14 cellular contexts compared by ENCODE assay signal in the genomic region with DNA sequence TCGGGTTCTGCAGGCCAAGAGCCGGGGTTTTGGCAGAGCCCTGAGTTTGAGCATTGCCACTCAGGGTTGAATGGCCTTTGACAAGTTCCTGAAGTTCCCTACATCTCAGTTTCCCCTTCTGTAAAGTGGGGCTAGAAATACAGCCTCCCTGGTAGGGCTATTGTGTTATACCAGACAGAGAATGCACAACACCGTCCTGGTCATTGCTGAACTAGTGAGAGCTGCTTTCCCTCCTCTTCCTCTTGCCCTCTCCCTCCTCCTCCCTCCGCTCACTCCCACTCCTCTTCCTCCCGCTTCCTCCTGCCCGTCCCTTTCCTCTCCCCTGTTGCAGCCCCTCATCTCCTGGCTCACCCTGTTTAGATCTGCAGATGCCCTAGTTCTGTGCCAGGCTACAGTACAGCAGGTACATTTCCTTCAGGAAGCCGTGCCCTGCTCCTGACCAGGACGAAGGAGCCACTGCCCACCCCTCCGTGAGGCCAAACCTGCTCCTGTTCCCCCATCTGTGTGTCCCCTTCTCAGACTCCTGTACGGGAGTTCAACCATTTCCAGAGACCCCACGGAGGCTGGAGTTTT.
"Had no signal": no experiment of that assay in that cellular context is flagged by ENCODE, and none has a peak within 500 bp of the region (broad histone marks: within the 10 kb centered on the region; RNA-seq: fewer than 3 reads in every experiment).

No MANE protein-coding gene starts in this region.

- H3K4me1 Mint-ChIP-seq: activated CD4-positive, alpha-beta T cell treated with anti-CD3 and anti-CD28 coated beads, Interleukin-2, amount 10 ng/mL, durations not matched to agents 7 days and 5 days; activated naive CD4-positive, alpha-beta T cell treated with anti-CD3 and anti-CD28 coated beads, Interleukin-2, amount 10 ng/mL, durations not matched to agents 7 days and 5 days; activated naive CD8-positive, alpha-beta T cell treated with anti-CD3 and anti-CD28 coated beads, Interleukin-2, amount 50 U/mL, for 24 hours had no signal

- DNase-seq: activated T-cell treated with anti-CD3 and anti-CD28 coated beads, Interleukin-2, amount 50 U/mL, for 24 hours; central memory CD4-positive, alpha-beta T cell; foreskin keratinocyte; left ventricle myocardium inferior; T-helper 9 cell had no signal

- H3K9me3 ChIP-seq: colonic mucosa, left ventricle myocardium inferior, pancreas had no signal

- H3K36me3 Mint-ChIP-seq: activated naive CD4-positive, alpha-beta T cell treated with anti-CD3 and anti-CD28 coated beads, Interleukin-2, amount 10 ng/mL, durations not matched to agents 7 days and 5 days had no signal

- H3K4me3 Mint-ChIP-seq: activated CD4-positive, alpha-beta T cell treated with anti-CD3 and anti-CD28 coated beads, Interleukin-2, amount 10 ng/mL, durations not matched to agents 7 days and 5 days; activated CD8-positive, alpha-beta T cell treated with anti-CD3 and anti-CD28 coated beads, Interleukin-2, amount 10 ng/mL, durations not matched to agents 7 days and 5 days; activated naive CD4-positive, alpha-beta T cell treated with anti-CD3 and anti-CD28 coated beads, Interleukin-2, amount 10 ng/mL, durations not matched to agents 7 days and 5 days; activated naive CD8-positive, alpha-beta T cell treated with anti-CD3 and anti-CD28 coated beads, Interleukin-2, amount 50 U/mL, for 24 hours; activated T-cell treated with anti-CD3 and anti-CD28 coated beads, Interleukin-2, amount 50 U/mL, for 24 hours; stimulated activated naive B cell treated with anti-CD40 and anti-IgM and Interleukin-4, amounts not matched to agents 10 μg/mL and 1 μg/mL and 100 μg/mL, for 72 hours had no signal

- H3K9me3 Mint-ChIP-seq: activated CD4-positive, alpha-beta T cell treated with anti-CD3 and anti-CD28 coated beads, Interleukin-2, amount 10 ng/mL, durations not matched to agents 7 days and 5 days; activated naive CD4-positive, alpha-beta T cell treated with anti-CD3 and anti-CD28 coated beads, Interleukin-2, amount 10 ng/mL, durations not matched to agents 7 days and 5 days; activated naive CD8-positive, alpha-beta T cell treated with anti-CD3 and anti-CD28 coated beads, Interleukin-2, amount 50 U/mL, for 24 hours; activated T-cell treated with anti-CD3 and anti-CD28 coated beads, Interleukin-2, amount 50 U/mL, for 24 hours; activated T-helper 2 cell treated with anti-CD3 and anti-CD28 coated beads, Interferon-gamma antibody, Interleukin-2, Interleukin-4, amounts not matched to agents 10 μg/mL and 5 μg/mL and 100 μg/mL, durations not matched to agents 14 hours and 24 hours and 36 hours had no signal

- H3K27ac Mint-ChIP-seq: activated CD4-positive, alpha-beta T cell treated with anti-CD3 and anti-CD28 coated beads, Interleukin-2, amount 10 ng/mL, durations not matched to agents 7 days and 5 days; activated CD8-positive, alpha-beta T cell treated with anti-CD3 and anti-CD28 coated beads, Interleukin-2, amount 10 ng/mL, durations not matched to agents 7 days and 5 days; activated naive CD4-positive, alpha-beta T cell treated with anti-CD3 and anti-CD28 coated beads, Interleukin-2, amount 10 ng/mL, durations not matched to agents 7 days and 5 days; activated naive CD8-positive, alpha-beta T cell treated with anti-CD3 and anti-CD28 coated beads, Interleukin-2, amount 50 U/mL, for 24 hours; activated T-cell treated with anti-CD3 and anti-CD28 coated beads, Interleukin-2, amount 50 U/mL, for 24 hours; activated T-helper 2 cell treated with anti-CD3 and anti-CD28 coated beads, Interferon-gamma antibody, Interleukin-2, Interleukin-4, amounts not matched to agents 10 μg/mL and 5 μg/mL and 100 μg/mL, durations not matched to agents 14 hours and 24 hours and 36 hours; stimulated activated naive B cell treated with anti-CD40 and anti-IgM and Interleukin-4, amounts not matched to agents 10 μg/mL and 1 μg/mL and 100 μg/mL, for 72 hours had no signal

- H3K4me3 ChIP-seq: colonic mucosa, left ventricle myocardium inferior, pancreas had no signal

- H3K4me1 ChIP-seq: colonic mucosa, foreskin keratinocyte, left ventricle myocardium inferior, pancreas had no signal

- H3K36me3 ChIP-seq: brain microvascular endothelial cell, colonic mucosa, left ventricle myocardium inferior, pancreas had no signal

- H3K27me3 ChIP-seq: colonic mucosa, pancreas had no signal

- H3K27ac ChIP-seq: brain microvascular endothelial cell, colonic mucosa, foreskin keratinocyte, left ventricle myocardium inferior, pancreas had no signal

- ATAC-seq: activated CD8-positive, alpha-beta T cell treated with anti-CD3 and anti-CD28 coated beads, Interleukin-2, amount 10 ng/mL, durations not matched to agents 7 days and 5 days; activated naive CD8-positive, alpha-beta T cell treated with anti-CD3 and anti-CD28 coated beads, Interleukin-2, amount 50 U/mL, for 24 hours had no signal
